ENCODE assay signal across 9 cellular contexts in genomic region chr2:71467180-71467815, GRCh38. TPM values are rescaled to one million over a fixed set of nuclear protein-coding genes. Genes with fewer than 3 reads are reported as not detected.
DNase-seq lines count a peak whose midpoint lies in the region; ATAC-seq and TF ChIP-seq lines count a peak whose summit lies in the region.
"Had no signal": no experiment of that assay in that cellular context is flagged by ENCODE, and none has a peak within 500 bp of the region (broad histone marks: within the 10 kb centered on the region; RNA-seq: fewer than 3 reads in every experiment).

No MANE protein-coding gene starts in this region.

- H3K36me3 Mint-ChIP-seq in CD8-positive, alpha-beta T cell: no peaks in the 10 kb centered on the region
- H3K36me3 Mint-ChIP-seq in osteocyte (ENCODE audit: unreplicated experiment): no peaks in the 10 kb centered on the region

- H4K20me1 ChIP-seq in fibroblast of lung (ENCODE audit: control insufficient read depth, extremely low read depth, insufficient read depth, low read length): no peaks in the 10 kb centered on the region

- no peaks in the 10 kb centered on the region for H3K9me3 ChIP-seq in CD8-positive, alpha-beta T cell (ENCODE audit: low read length)
- H3K9me3 ChIP-seq in SK-N-MC (ENCODE audit: low read depth, low read length): no peaks in the 10 kb centered on the region
- H3K9me3 ChIP-seq in fibroblast of lung (ENCODE audit: control insufficient read depth, insufficient read depth, low read depth, low read length): no peaks in the 10 kb centered on the region

- peak overlapping the region; percentile 76 for H3K4me3 Mint-ChIP-seq in CD8-positive, alpha-beta T cell
- no peak overlapping the region for H3K4me3 Mint-ChIP-seq in osteocyte (ENCODE audit: unreplicated experiment)

- no peak for DNase-seq in CD8-positive, alpha-beta T cell
- no peak for DNase-seq in SK-N-MC (ENCODE audit: low read depth, low spot score)
- no peak for DNase-seq in fibroblast of lung (ENCODE audit: low read depth in 2 of 2)
- DNase-seq in osteocyte (ENCODE audit: extremely low spot score, unreplicated experiment): no peak
- no peak for DNase-seq in NCI-H1694 treated with DMSO at 0.1 percent for 48 hours (lab: John Stamatoyannopoulos, UW)
- DNase-seq in stimulated activated CD4-positive, alpha-beta T cell treated with anti-CD3 and anti-CD28 coated beads, Interleukin-4, amount 100 ng/mL, for 24 hours: no peak
- DNase-seq: activated CD4-positive, CD25-positive, alpha-beta regulatory T cell had no signal

- peak overlapping the region; percentile 100 for H3K4me2 ChIP-seq in fibroblast of lung (ENCODE audit: extremely low read depth, insufficient read depth, low read length)

- no peaks in the 10 kb centered on the region for H3K79me2 ChIP-seq in fibroblast of lung (ENCODE audit: control insufficient read depth, insufficient read depth, low read length)

- peaks cover 9% of the 10 kb centered on the region for H3K4me1 Mint-ChIP-seq in CD8-positive, alpha-beta T cell (ENCODE audit: low read depth)
- peaks cover 53% of the 10 kb centered on the region for H3K4me1 Mint-ChIP-seq in osteocyte (ENCODE audit: unreplicated experiment)

- intact Hi-C loops in CD8-positive, alpha-beta T cell (cut with DNase I, micrococcal nuclease): no loop called here

- H3K4me1 ChIP-seq in CD8-positive, alpha-beta T cell (ENCODE audit: insufficient read depth, low read length): no peaks in the 10 kb centered on the region
- H3K4me1 ChIP-seq in fibroblast of lung (ENCODE audit: control insufficient read depth, extremely low read depth, insufficient read depth, low read length): peaks cover 2% of the 10 kb centered on the region

- TF ChIP-seq CTCF in CD8-positive, alpha-beta T cell (IDR thresholded peaks at IDR 0.05): no peak
- TF ChIP-seq CTCF in fibroblast of lung (conservative IDR thresholded peaks at IDR 0.05 in 1 of 2, IDR thresholded peaks at IDR 0.05 in 1 of 2; ENCODE audit: low read depth in 1 of 2, low read length in 2 of 2) (no peak), osteocyte (IDR thresholded peaks at IDR 0.05) (no peak)

- no peak overlapping the region for H2AFZ ChIP-seq in fibroblast of lung (ENCODE audit: low read length)

- H3K27me3 ChIP-seq in CD8-positive, alpha-beta T cell (ENCODE audit: insufficient read depth, low read length): peaks cover 4% of the 10 kb centered on the region
- peaks cover 42% of the 10 kb centered on the region for H3K27me3 ChIP-seq in fibroblast of lung (ENCODE audit: control insufficient read depth, insufficient read depth, low read length)

- ATAC-seq in CD8-positive, alpha-beta T cell: no peak
- ATAC-seq in GM19395 (IDR thresholded peaks at IDR 0.05; ENCODE audit: unreplicated experiment) (no peak), GM18873 (IDR thresholded peaks at IDR 0.05; ENCODE audit: low FRiP score, unreplicated experiment) (no peak)

- no peak overlapping the region for H3K27ac Mint-ChIP-seq in CD8-positive, alpha-beta T cell
- peak overlapping the region; percentile 81 for H3K27ac Mint-ChIP-seq in osteocyte (ENCODE audit: unreplicated experiment)

- peak overlapping the region; percentile 14 for H3K4me3 ChIP-seq in CD8-positive, alpha-beta T cell (ENCODE audit: low read depth, low read length)
- peak overlapping the region; percentile 82 for H3K4me3 ChIP-seq in SK-N-MC
- peak overlapping the region; percentile 61 to 74 (median 66) for H3K4me3 ChIP-seq in fibroblast of lung (replicated peaks in 1 of 4; ENCODE audit: control extremely low read depth in 1 of 4, insufficient read depth in 1 of 4, low read depth in 3 of 4, low read length in 4 of 4)

- H3K27me3 Mint-ChIP-seq in CD8-positive, alpha-beta T cell (ENCODE audit: low read depth): peaks cover 30% of the 10 kb centered on the region
- no peaks in the 10 kb centered on the region for H3K27me3 Mint-ChIP-seq in osteocyte (ENCODE audit: unreplicated experiment)

- POLR2A ChIA-PET in CD8-positive, alpha-beta T cell (lab: Charles Lee): no interaction called here

- no peaks in the 10 kb centered on the region for H3K9me3 Mint-ChIP-seq in CD8-positive, alpha-beta T cell
- no peaks in the 10 kb centered on the region for H3K9me3 Mint-ChIP-seq in osteocyte (ENCODE audit: unreplicated experiment)

- H3K36me3 ChIP-seq in CD8-positive, alpha-beta T cell (ENCODE audit: insufficient read depth, low read length): no peaks in the 10 kb centered on the region
- H3K36me3 ChIP-seq in SK-N-MC (ENCODE audit: insufficient read depth, low read length) (no peaks in the 10 kb centered on the region), fibroblast of lung (ENCODE audit: control insufficient read depth, insufficient read depth, low read length) (no peaks in the 10 kb centered on the region)

- H3K9ac ChIP-seq in SK-N-MC (ENCODE audit: insufficient read length) (no peak overlapping the region), fibroblast of lung (ENCODE audit: insufficient read depth, low read length) (no peak overlapping the region)

- H3K27ac ChIP-seq in CD8-positive, alpha-beta T cell (ENCODE audit: low read depth, low read length): no peak overlapping the region
- no peak overlapping the region for H3K27ac ChIP-seq in SK-N-MC
- no peak overlapping the region for H3K27ac ChIP-seq in fibroblast of lung (ENCODE audit: insufficient read depth, low read length)

- CTCF ChIA-PET in CD8-positive, alpha-beta T cell (lab: Charles Lee): interaction anchor here (1.1 to 2.2 kb wide), 4 partner anchors 10 to 168 kb away, joined by 3 to 10 read pairs (median 4); no protein-coding TSS in a partner anchor

RNA-seq across cellular contexts. Expression of gene DYSF, which starts 13.9 kb away (rescaled TPM):
- 1 to 10 TPM; 4.6 to 6.2 TPM for total RNA-seq in CD8-positive, alpha-beta T cell
- total RNA-seq in fibroblast of lung (under 0.01 TPM in 1 of 2 replicates, not detected in the other), osteocyte (68.8 and 72.0 TPM in 2 replicates)
- polyA plus RNA-seq in fibroblast of lung: 0.05 and 0.67 TPM in 2 replicates
- 0.13 and 0.97 TPM in 2 replicates for polyA plus RNA-seq in fibroblast of lung (2012)
- polyA minus RNA-seq in fibroblast of lung (ENCODE audit: low replicate concordance): 0.78 and 15.6 TPM in 2 replicates

Comparison
In these comparisons a context has a peak if more than half of its experiments do, and no peak if none do; other contexts are left out.
1. H3K4me3 ChIP-seq: peak in every context shown above with its lines; median percentile 82 in SK-N-MC; 66 in fibroblast of lung; 14 in CD8-positive, alpha-beta T cell.